In the genomic region with DNA sequence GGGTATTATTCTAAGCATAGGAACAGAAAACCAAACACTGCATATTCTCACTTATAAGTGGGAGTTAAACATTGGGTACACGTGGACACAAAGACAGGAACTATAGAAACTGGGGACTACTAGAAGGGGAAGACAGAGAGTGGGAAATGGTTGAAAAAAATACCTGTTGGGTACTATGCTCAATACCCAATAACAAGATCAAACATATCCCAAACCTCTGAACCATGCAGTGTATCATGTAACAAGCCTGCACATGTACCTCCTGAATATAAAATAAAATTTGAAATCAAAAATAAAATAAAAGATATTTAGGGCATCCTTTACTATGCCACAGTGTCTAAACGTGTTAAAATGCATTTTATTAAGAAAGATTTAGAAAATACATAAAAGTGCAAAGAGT, we compare ENCODE assay signal across 19 cellular contexts.
"Had no signal": no experiment of that assay in that cellular context is flagged by ENCODE, and none has a peak within 500 bp of the region (broad histone marks: within the 10 kb centered on the region; RNA-seq: fewer than 3 reads in every experiment).

No MANE protein-coding gene starts in this region.

- H3K4me1 Mint-ChIP-seq: naive thymus-derived CD8-positive, alpha-beta T cell; stimulated activated naive CD8-positive, alpha-beta T cell treated with anti-CD3 and anti-CD28 coated beads, Interleukin-15, amount 100 ng/mL, for 72 hours had no signal

- DNase-seq: activated CD4-positive, alpha-beta T cell treated with anti-CD3 and anti-CD28 coated beads, Interleukin-2, amount 50 U/mL, for 4 hours; activated gamma-delta T cell; effector CD8-positive, alpha-beta T cell; esophagus squamous epithelium; left cardiac atrium; mesendoderm; naive thymus-derived CD8-positive, alpha-beta T cell; right lobe of liver; small intestine; stimulated activated CD4-positive, alpha-beta T cell treated with anti-CD3 and anti-CD28 coated beads, Interleukin-4, amount 100 ng/mL, for 1 hour; stimulated activated naive CD8-positive, alpha-beta T cell treated with anti-CD3 and anti-CD28 coated beads, Interleukin-15, amount 100 ng/mL, for 72 hours; transverse colon; uterus had no signal

- H3K27me3 ChIP-seq: esophagus squamous epithelium, hepatocyte, neutrophil, right lobe of liver, suprapubic skin, transverse colon, uterus had no signal

- H3K4me3 Mint-ChIP-seq: activated naive CD8-positive, alpha-beta T cell; dendritic cell treated with granulocyte-macrophage colony-stimulating factor and Interleukin-4, amounts not matched to agents 40 ng/mL and 50 ng/mL, for 4 days; naive thymus-derived CD8-positive, alpha-beta T cell; stimulated activated naive CD8-positive, alpha-beta T cell treated with anti-CD3 and anti-CD28 coated beads, Interleukin-15, amount 100 ng/mL, for 72 hours had no signal

- ATAC-seq: left cardiac atrium; naive thymus-derived CD8-positive, alpha-beta T cell; right lobe of liver; stimulated activated naive CD8-positive, alpha-beta T cell treated with anti-CD3 and anti-CD28 coated beads, Interleukin-15, amount 100 ng/mL, for 72 hours had no signal

- H3K36me3 Mint-ChIP-seq: activated naive CD8-positive, alpha-beta T cell; naive thymus-derived CD8-positive, alpha-beta T cell had no signal

- H3K27ac Mint-ChIP-seq: activated naive CD8-positive, alpha-beta T cell; dendritic cell treated with granulocyte-macrophage colony-stimulating factor and Interleukin-4, amounts not matched to agents 40 ng/mL and 50 ng/mL, for 4 days; naive thymus-derived CD8-positive, alpha-beta T cell; stimulated activated naive CD8-positive, alpha-beta T cell treated with anti-CD3 and anti-CD28 coated beads, Interleukin-15, amount 100 ng/mL, for 72 hours had no signal

- H3K36me3 ChIP-seq: esophagus squamous epithelium, neutrophil, right lobe of liver, suprapubic skin, transverse colon, uterus had no signal

- FAIRE-seq: small intestine, TTC549 had no signal

- H3K4me3 ChIP-seq: esophagus squamous epithelium, hepatocyte, right lobe of liver, suprapubic skin, transverse colon, uterus had no signal

- H3K27me3 Mint-ChIP-seq: activated naive CD8-positive, alpha-beta T cell; dendritic cell treated with granulocyte-macrophage colony-stimulating factor and Interleukin-4, amounts not matched to agents 40 ng/mL and 50 ng/mL, for 4 days; naive thymus-derived CD8-positive, alpha-beta T cell; stimulated activated naive CD8-positive, alpha-beta T cell treated with anti-CD3 and anti-CD28 coated beads, Interleukin-15, amount 100 ng/mL, for 72 hours had no signal
